ENCODE assay signal across 1 cellular context in the genomic region with DNA sequence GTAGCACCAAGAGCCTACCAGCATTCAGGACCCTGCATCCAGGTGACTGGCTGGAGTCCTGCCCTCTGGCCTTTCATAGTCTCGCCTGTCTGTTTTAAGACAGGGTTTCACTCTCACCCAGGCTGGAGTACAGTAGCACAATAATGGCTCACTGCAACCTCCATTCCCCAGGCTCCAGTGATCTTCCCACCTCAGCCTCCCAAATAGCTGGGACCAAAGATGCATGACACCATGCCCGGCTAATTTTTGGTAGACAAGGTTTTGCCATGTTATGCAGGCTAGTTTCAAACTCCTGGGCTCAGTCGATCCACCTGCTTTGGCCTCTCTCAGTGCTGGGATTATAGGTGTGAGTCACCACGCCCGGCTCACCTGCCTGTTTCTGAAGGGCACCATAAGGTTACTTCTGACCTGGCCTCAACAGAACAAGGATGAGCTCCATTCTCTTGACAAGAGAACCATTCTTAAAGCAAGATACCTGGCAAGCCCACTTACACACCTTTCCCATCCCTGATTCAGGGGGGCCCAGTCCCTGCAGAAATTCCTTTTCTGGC.
TF ChIP-seq lines count a peak whose summit lies in the region.

No MANE protein-coding gene starts in this region.

TF ChIP-seq in A549, 52 proteins besides CTCF, POLR2A, EP300 and RAD21:
- TF ChIP-seq, protein P1, sequence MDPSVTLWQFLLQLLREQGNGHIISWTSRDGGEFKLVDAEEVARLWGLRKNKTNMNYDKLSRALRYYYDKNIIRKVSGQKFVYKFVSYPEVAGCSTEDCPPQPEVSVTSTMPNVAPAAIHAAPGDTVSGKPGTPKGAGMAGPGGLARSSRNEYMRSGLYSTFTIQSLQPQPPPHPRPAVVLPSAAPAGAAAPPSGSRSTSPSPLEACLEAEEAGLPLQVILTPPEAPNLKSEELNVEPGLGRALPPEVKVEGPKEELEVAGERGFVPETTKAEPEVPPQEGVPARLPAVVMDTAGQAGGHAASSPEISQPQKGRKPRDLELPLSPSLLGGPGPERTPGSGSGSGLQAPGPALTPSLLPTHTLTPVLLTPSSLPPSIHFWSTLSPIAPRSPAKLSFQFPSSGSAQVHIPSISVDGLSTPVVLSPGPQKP (IDR thresholded peaks at IDR 0.05; ENCODE audit: low read depth, low read length), result no peak
- TF ChIP-seq CHD2 (IDR thresholded peaks at IDR 0.05; ENCODE audit: low read length, partially characterized antibody), result no peak
- no peak for TF ChIP-seq TP53 (CRISPR knock-in tag; IDR thresholded peaks at IDR 0.05)
- TF ChIP-seq TFCP2L1 (CRISPR knock-in tag; IDR thresholded peaks at IDR 0.05), result no peak
- TF ChIP-seq FOSL2 (IDR thresholded peaks at IDR 0.05), result no peak
- TF ChIP-seq FOSL2 (CRISPR knock-in tag; IDR thresholded peaks at IDR 0.05), result no peak
- TF ChIP-seq BCL3 (IDR thresholded peaks at IDR 0.05), result no peak
- no peak for TF ChIP-seq CBX8 (IDR thresholded peaks at IDR 0.05)
- TF ChIP-seq CBX2 (IDR thresholded peaks at IDR 0.05; ENCODE audit: borderline replicate concordance, low read depth), result no peak
- no peak for TF ChIP-seq HDAC2 (IDR thresholded peaks at IDR 0.05)
- no peak for TF ChIP-seq FOSB (CRISPR knock-in tag; IDR thresholded peaks at IDR 0.05)
